ENCODE assay signal across 1 cellular context in the genomic region with DNA sequence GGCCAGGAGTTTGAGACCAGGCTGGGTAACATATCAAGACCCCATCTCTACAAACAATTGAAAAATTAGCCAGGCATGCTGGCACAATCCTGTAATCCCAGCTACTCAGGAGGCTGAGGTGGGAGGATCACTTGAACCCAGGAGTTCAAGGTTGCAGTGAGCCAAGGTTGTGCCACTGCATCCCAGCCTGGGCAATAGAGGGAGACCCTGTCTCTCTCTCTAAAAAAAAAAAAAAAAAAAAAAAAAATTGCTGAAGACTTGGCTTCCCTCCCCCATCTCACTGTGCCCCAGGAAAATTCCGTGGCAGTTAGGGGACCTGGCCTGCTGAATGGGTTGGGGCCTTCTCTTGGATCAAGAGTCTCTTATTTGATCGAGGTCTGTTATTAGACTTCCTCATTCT.
TF ChIP-seq lines count a peak whose summit lies in the region.

A gene with protein sequence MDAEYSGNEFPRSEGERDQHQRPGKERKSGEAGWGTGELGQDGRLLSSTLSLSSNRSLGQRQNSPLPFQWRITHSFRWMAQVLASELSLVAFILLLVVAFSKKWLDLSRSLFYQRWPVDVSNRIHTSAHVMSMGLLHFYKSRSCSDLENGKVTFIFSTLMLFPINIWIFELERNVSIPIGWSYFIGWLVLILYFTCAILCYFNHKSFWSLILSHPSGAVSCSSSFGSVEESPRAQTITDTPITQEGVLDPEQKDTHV (plus strand): TSS at position 301 of the 400 bp plus-strand sequence. CDS start 212 bp downstream, outside the sequence.

TF ChIP-seq in WTC11, 78 proteins besides CTCF, POLR2A, EP300 and RAD21 (continued from another document):
- TF ChIP-seq ZNF138 (CRISPR knock-in tag; conservative IDR thresholded peaks at IDR 0.05) (no peak), OVOL2 (CRISPR knock-in tag; IDR thresholded peaks at IDR 0.05; ENCODE audit: borderline replicate concordance) (no peak), KAT7 (CRISPR knock-in tag; IDR thresholded peaks at IDR 0.05; ENCODE audit: borderline replicate concordance) (no peak), GTF2I (CRISPR knock-in tag; conservative IDR thresholded peaks at IDR 0.05) (no peak), ZNF219 (CRISPR knock-in tag; IDR thresholded peaks at IDR 0.05; ENCODE audit: borderline replicate concordance) (no peak), ETV6 (CRISPR knock-in tag; IDR thresholded peaks at IDR 0.05) (no peak), ZNF263 (CRISPR knock-in tag; IDR thresholded peaks at IDR 0.05; ENCODE audit: low read depth) (no peak)
- TF ChIP-seq, protein P1, sequence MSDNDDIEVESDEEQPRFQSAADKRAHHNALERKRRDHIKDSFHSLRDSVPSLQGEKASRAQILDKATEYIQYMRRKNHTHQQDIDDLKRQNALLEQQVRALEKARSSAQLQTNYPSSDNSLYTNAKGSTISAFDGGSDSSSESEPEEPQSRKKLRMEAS (CRISPR knock-in tag; IDR thresholded peaks at IDR 0.05) = no peak
- TF ChIP-seq, protein P2, sequence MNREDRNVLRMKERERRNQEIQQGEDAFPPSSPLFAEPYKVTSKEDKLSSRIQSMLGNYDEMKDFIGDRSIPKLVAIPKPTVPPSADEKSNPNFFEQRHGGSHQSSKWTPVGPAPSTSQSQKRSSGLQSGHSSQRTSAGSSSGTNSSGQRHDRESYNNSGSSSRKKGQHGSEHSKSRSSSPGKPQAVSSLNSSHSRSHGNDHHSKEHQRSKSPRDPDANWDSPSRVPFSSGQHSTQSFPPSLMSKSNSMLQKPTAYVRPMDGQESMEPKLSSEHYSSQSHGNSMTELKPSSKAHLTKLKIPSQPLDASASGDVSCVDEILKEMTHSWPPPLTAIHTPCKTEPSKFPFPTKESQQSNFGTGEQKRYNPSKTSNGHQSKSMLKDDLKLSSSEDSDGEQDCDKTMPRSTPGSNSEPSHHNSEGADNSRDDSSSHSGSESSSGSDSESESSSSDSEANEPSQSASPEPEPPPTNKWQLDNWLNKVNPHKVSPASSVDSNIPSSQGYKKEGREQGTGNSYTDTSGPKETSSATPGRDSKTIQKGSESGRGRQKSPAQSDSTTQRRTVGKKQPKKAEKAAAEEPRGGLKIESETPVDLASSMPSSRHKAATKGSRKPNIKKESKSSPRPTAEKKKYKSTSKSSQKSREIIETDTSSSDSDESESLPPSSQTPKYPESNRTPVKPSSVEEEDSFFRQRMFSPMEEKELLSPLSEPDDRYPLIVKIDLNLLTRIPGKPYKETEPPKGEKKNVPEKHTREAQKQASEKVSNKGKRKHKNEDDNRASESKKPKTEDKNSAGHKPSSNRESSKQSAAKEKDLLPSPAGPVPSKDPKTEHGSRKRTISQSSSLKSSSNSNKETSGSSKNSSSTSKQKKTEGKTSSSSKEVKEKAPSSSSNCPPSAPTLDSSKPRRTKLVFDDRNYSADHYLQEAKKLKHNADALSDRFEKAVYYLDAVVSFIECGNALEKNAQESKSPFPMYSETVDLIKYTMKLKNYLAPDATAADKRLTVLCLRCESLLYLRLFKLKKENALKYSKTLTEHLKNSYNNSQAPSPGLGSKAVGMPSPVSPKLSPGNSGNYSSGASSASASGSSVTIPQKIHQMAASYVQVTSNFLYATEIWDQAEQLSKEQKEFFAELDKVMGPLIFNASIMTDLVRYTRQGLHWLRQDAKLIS (CRISPR knock-in tag; IDR thresholded peaks at IDR 0.05; ENCODE audit: borderline replicate concordance) = no peak
